In genomic region chr12:132489078-132489601, GRCh38 we compare ENCODE assay signal across 1 cellular context.
TF ChIP-seq lines count a peak whose summit lies in the region.

No MANE protein-coding gene starts in this region.

TF ChIP-seq in HepG2, 621 proteins besides CTCF, POLR2A, EP300 and RAD21 (continued from another document and continues in another):
- TF ChIP-seq ZNF574 (CRISPR knock-in tag; IDR thresholded peaks at IDR 0.05), result no peak
- no peak for TF ChIP-seq ESRRA (CRISPR knock-in tag; IDR thresholded peaks at IDR 0.05; ENCODE audit: low read depth)
- no peak for TF ChIP-seq ZNF207 (IDR thresholded peaks at IDR 0.05; ENCODE audit: borderline replicate concordance)
- no peak for TF ChIP-seq ZNF598 (CRISPR knock-in tag; IDR thresholded peaks at IDR 0.05; ENCODE audit: borderline replicate concordance)
- TF ChIP-seq ZBTB7A (CRISPR knock-in tag; IDR thresholded peaks at IDR 0.05), result 0 out of 2 replicates have a peak, but pooled peaks have one; percentile 59
- peak; percentile 36; the same call in 1 of the 2 replicates for TF ChIP-seq GABPB1 (CRISPR knock-in tag; IDR thresholded peaks at IDR 0.05)
- TF ChIP-seq TAF1 (CRISPR knock-in tag; IDR thresholded peaks at IDR 0.05), result no peak
- no peak for TF ChIP-seq ZNF451 (CRISPR knock-in tag; IDR thresholded peaks at IDR 0.05)
- TF ChIP-seq, protein P1, sequence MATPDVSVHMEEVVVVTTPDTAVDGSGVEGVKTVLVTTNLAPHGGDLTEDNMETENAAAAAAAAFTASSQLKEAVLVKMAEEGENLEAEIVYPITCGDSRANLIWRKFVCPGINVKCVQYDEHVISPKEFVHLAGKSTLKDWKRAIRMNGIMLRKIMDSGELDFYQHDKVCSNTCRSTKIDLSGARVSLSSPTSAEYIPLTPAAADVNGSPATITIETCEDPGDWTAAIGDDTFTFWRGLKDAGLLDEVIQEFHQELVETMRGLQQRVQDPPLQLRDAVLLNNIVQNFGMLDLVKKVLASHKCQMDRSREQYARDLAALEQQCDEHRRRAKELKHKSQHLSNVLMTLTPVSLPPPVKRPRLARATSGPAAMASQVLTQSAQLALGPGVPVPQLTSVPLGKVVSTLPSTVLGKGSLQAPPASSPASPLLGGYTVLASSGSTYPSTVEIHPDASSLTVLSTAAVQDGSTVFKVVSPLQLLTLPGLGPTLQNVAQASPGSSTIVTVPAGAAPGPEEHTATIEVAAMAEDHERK (CRISPR knock-in tag; IDR thresholded peaks at IDR 0.05; ENCODE audit: low read depth), result no peak
- TF ChIP-seq ZBTB7B (CRISPR knock-in tag; IDR thresholded peaks at IDR 0.05), result 0 out of 2 replicates have a peak, but pooled peaks have one; percentile 18
- TF ChIP-seq SOX5 (CRISPR knock-in tag; IDR thresholded peaks at IDR 0.05; ENCODE audit: borderline replicate concordance), result no peak
- TF ChIP-seq CCAR2 (optimal IDR thresholded peaks at IDR 0.05; ENCODE audit: low read depth, low read length), result no peak
- no peak for TF ChIP-seq ZNF350 (CRISPR knock-in tag; IDR thresholded peaks at IDR 0.05; ENCODE audit: borderline replicate concordance, low read depth)
- no peak for TF ChIP-seq ZNF83 (CRISPR knock-in tag; IDR thresholded peaks at IDR 0.05; ENCODE audit: borderline replicate concordance)
- TF ChIP-seq, protein P2, sequence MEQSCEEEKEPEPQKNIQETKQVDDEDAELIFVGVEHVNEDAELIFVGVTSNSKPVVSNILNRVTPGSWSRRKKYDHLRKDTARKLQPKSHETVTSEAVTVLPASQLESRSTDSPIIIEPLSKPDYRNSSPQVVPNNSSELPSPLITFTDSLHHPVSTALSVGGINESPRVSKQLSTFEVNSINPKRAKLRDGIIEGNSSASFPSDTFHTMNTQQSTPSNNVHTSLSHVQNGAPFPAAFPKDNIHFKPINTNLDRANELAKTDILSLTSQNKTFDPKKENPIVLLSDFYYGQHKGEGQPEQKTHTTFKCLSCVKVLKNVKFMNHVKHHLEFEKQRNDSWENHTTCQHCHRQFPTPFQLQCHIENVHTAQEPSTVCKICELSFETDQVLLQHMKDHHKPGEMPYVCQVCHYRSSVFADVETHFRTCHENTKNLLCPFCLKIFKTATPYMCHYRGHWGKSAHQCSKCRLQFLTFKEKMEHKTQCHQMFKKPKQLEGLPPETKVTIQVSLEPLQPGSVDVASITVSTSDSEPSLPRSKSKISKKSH (CRISPR knock-in tag; IDR thresholded peaks at IDR 0.05; ENCODE audit: borderline replicate concordance), result no peak
- 0 out of 2 replicates have a peak, but pooled peaks have one; percentile 7 for TF ChIP-seq HNRNPL (IDR thresholded peaks at IDR 0.05; ENCODE audit: low read depth, low read length)
- no peak for TF ChIP-seq MAX (IDR thresholded peaks at IDR 0.05)
- TF ChIP-seq, protein P3, sequence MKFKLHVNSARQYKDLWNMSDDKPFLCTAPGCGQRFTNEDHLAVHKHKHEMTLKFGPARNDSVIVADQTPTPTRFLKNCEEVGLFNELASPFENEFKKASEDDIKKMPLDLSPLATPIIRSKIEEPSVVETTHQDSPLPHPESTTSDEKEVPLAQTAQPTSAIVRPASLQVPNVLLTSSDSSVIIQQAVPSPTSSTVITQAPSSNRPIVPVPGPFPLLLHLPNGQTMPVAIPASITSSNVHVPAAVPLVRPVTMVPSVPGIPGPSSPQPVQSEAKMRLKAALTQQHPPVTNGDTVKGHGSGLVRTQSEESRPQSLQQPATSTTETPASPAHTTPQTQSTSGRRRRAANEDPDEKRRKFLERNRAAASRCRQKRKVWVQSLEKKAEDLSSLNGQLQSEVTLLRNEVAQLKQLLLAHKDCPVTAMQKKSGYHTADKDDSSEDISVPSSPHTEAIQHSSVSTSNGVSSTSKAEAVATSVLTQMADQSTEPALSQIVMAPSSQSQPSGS (CRISPR knock-in tag; IDR thresholded peaks at IDR 0.05), result no peak
- no peak for TF ChIP-seq RBFOX2 (IDR thresholded peaks at IDR 0.05; ENCODE audit: low read depth, low read length)
- no peak for TF ChIP-seq ZNF143 (CRISPR knock-in tag; IDR thresholded peaks at IDR 0.05)
- TF ChIP-seq, protein P4, sequence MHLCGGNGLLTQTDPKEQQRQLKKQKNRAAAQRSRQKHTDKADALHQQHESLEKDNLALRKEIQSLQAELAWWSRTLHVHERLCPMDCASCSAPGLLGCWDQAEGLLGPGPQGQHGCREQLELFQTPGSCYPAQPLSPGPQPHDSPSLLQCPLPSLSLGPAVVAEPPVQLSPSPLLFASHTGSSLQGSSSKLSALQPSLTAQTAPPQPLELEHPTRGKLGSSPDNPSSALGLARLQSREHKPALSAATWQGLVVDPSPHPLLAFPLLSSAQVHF (CRISPR knock-in tag; IDR thresholded peaks at IDR 0.05), result 0 out of 2 replicates have a peak, but pooled peaks have one; percentile 39
- TF ChIP-seq, protein P5, sequence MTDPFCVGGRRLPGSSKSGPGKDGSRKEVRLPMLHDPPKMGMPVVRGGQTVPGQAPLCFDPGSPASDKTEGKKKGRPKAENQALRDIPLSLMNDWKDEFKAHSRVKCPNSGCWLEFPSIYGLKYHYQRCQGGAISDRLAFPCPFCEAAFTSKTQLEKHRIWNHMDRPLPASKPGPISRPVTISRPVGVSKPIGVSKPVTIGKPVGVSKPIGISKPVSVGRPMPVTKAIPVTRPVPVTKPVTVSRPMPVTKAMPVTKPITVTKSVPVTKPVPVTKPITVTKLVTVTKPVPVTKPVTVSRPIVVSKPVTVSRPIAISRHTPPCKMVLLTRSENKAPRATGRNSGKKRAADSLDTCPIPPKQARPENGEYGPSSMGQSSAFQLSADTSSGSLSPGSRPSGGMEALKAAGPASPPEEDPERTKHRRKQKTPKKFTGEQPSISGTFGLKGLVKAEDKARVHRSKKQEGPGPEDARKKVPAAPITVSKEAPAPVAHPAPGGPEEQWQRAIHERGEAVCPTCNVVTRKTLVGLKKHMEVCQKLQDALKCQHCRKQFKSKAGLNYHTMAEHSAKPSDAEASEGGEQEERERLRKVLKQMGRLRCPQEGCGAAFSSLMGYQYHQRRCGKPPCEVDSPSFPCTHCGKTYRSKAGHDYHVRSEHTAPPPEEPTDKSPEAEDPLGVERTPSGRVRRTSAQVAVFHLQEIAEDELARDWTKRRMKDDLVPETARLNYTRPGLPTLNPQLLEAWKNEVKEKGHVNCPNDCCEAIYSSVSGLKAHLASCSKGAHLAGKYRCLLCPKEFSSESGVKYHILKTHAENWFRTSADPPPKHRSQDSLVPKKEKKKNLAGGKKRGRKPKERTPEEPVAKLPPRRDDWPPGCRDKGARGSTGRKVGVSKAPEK (CRISPR knock-in tag; IDR thresholded peaks at IDR 0.05; ENCODE audit: borderline replicate concordance), result no peak
- no peak for TF ChIP-seq ONECUT2 (CRISPR knock-in tag; IDR thresholded peaks at IDR 0.05)
- peak; percentile 29 for TF ChIP-seq SAP130 (CRISPR knock-in tag; IDR thresholded peaks at IDR 0.05; ENCODE audit: low read depth)
- 0 out of 2 replicates have a peak, but pooled peaks have one; percentile 52 for TF ChIP-seq ZC3H13 (CRISPR knock-in tag; IDR thresholded peaks at IDR 0.05)
- TF ChIP-seq ETS1 (CRISPR knock-in tag; IDR thresholded peaks at IDR 0.05), result no peak
- TF ChIP-seq ZNF572 (CRISPR knock-in tag; IDR thresholded peaks at IDR 0.05), result no peak
- TF ChIP-seq, protein P6, sequence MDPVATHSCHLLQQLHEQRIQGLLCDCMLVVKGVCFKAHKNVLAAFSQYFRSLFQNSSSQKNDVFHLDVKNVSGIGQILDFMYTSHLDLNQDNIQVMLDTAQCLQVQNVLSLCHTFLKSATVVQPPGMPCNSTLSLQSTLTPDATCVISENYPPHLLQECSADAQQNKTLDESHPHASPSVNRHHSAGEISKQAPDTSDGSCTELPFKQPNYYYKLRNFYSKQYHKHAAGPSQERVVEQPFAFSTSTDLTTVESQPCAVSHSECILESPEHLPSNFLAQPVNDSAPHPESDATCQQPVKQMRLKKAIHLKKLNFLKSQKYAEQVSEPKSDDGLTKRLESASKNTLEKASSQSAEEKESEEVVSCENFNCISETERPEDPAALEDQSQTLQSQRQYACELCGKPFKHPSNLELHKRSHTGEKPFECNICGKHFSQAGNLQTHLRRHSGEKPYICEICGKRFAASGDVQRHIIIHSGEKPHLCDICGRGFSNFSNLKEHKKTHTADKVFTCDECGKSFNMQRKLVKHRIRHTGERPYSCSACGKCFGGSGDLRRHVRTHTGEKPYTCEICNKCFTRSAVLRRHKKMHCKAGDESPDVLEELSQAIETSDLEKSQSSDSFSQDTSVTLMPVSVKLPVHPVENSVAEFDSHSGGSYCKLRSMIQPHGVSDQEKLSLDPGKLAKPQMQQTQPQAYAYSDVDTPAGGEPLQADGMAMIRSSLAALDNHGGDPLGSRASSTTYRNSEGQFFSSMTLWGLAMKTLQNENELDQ (CRISPR knock-in tag; IDR thresholded peaks at IDR 0.05; ENCODE audit: borderline replicate concordance), result no peak
- TF ChIP-seq ZMYM2 (CRISPR knock-in tag; IDR thresholded peaks at IDR 0.05), result no peak
- TF ChIP-seq, protein P7, sequence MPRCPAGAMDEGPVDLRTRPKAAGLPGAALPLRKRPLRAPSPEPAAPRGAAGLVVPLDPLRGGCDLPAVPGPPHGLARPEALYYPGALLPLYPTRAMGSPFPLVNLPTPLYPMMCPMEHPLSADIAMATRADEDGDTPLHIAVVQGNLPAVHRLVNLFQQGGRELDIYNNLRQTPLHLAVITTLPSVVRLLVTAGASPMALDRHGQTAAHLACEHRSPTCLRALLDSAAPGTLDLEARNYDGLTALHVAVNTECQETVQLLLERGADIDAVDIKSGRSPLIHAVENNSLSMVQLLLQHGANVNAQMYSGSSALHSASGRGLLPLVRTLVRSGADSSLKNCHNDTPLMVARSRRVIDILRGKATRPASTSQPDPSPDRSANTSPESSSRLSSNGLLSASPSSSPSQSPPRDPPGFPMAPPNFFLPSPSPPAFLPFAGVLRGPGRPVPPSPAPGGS (CRISPR knock-in tag; IDR thresholded peaks at IDR 0.05), result no peak; the same call in 1 of the 2 replicates
- 0 out of 2 replicates have a peak, but pooled peaks have one; percentile 41 for TF ChIP-seq ZMAT3 (CRISPR knock-in tag; conservative IDR thresholded peaks at IDR 0.05)
- no peak for TF ChIP-seq NRL (CRISPR knock-in tag; IDR thresholded peaks at IDR 0.05; ENCODE audit: borderline replicate concordance)
- TF ChIP-seq ARID4A (CRISPR knock-in tag; IDR thresholded peaks at IDR 0.05; ENCODE audit: borderline replicate concordance), result 0 out of 2 replicates have a peak, but pooled peaks have one; percentile 39
- TF ChIP-seq ZNF790 (CRISPR knock-in tag; IDR thresholded peaks at IDR 0.05; ENCODE audit: borderline replicate concordance), result no peak
- peak; percentile 14; the same call in 1 of the 2 replicates for TF ChIP-seq HDAC1 (CRISPR knock-in tag; IDR thresholded peaks at IDR 0.05)
